Comparison of ENCODE assay signal across 9 cellular contexts in the genomic region with DNA sequence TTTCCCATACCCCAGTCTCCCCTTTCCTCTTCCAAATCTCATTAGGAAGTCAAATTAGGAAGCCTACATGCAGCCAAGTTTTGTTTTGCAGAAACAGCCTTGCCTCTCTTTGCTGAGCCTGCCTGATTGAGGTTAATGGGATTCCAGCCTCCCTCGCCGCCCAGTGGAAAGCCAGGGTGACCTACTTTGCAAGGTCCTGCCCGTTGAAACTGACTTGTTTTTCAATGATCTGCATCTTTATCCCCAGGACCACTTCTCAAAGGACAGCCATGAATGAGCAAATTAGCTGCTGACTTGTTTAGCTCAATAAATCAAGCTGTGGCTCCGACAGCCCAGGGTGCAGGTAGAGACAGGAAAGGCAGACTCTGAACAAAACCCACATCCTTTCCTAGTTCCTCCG.
DNase-seq lines count a peak whose midpoint lies in the region; ATAC-seq and TF ChIP-seq lines count a peak whose summit lies in the region.
"Had no signal": no experiment of that assay in that cellular context is flagged by ENCODE, and none has a peak within 500 bp of the region (broad histone marks: within the 10 kb centered on the region; RNA-seq: fewer than 3 reads in every experiment).

No MANE protein-coding gene starts in this region.

- H3K4me2 ChIP-seq in MM.1S (ENCODE audit: low read depth, low read length): no peak overlapping the region

- no peaks in the 10 kb centered on the region for H3F3A ChIP-seq in MM.1S (ENCODE audit: insufficient read depth, low read length)

- H3K4me3 ChIP-seq in dorsolateral prefrontal cortex (peak overlapping the region in 14 of 59 donors; percentile 6 to 47 (median 28)), MM.1S (ENCODE audit: low read length) (no peak overlapping the region)

- H3K27me3 Mint-ChIP-seq in activated CD4-positive, alpha-beta T cell treated with anti-CD3 and anti-CD28 coated beads, Interleukin-2, amount 10 ng/mL, durations not matched to agents 7 days and 5 days: peaks cover 16% of the 10 kb centered on the region
- H3K27me3 Mint-ChIP-seq in neural crest cell (ENCODE audit: low read depth): peaks cover 21% of the 10 kb centered on the region

- intact Hi-C loops in dorsolateral prefrontal cortex (cut with DNase I): loop anchor here (2.0 to 5.0 kb wide), 4 partner anchors 292 to 581 kb away; partner anchors contain the start of gene FAR1 (in 1 of the 2)

- no peaks in the 10 kb centered on the region for H3K36me3 ChIP-seq in MM.1S (replicated peaks; ENCODE audit: insufficient read depth, low read length)

- peak in 11 of 56 donors; percentile 6 to 40 (median 22) for TF ChIP-seq CTCF in dorsolateral prefrontal cortex (IDR thresholded peaks at IDR 0.05 in 54 of 56, conservative IDR thresholded peaks at IDR 0.05 in 2 of 56; ENCODE audit: low read depth in 1 of 56, partially characterized antibody in 56 of 56)
- no peak for TF ChIP-seq CTCF in neural crest cell (conservative IDR thresholded peaks at IDR 0.05)
- TF ChIP-seq CTCF in MM.1S (IDR thresholded peaks at IDR 0.05; ENCODE audit: low read length): no peak
- no peak for TF ChIP-seq CTCF in GM10266 (IDR thresholded peaks at IDR 0.05; ENCODE audit: control insufficient read depth, insufficient read depth, low read depth, missing control alignments)

- H3K9me3 Mint-ChIP-seq in activated CD4-positive, alpha-beta T cell treated with anti-CD3 and anti-CD28 coated beads, Interleukin-2, amount 10 ng/mL, durations not matched to agents 7 days and 5 days: no peaks in the 10 kb centered on the region
- H3K9me3 Mint-ChIP-seq in neural crest cell: no peaks in the 10 kb centered on the region
- H3K9me3 Mint-ChIP-seq: stimulated activated naive CD8-positive, alpha-beta T cell treated with anti-CD3 and anti-CD28 coated beads, Interleukin-15, amount 100 ng/mL, for 72 hours had no signal

- no peaks in the 10 kb centered on the region for H3K36me3 Mint-ChIP-seq in activated CD4-positive, alpha-beta T cell treated with anti-CD3 and anti-CD28 coated beads, Interleukin-2, amount 10 ng/mL, durations not matched to agents 7 days and 5 days (ENCODE audit: low read depth)
- no peaks in the 10 kb centered on the region for H3K36me3 Mint-ChIP-seq in neural crest cell (ENCODE audit: low read depth)

- CTCF ChIA-PET in activated CD4-positive, alpha-beta T cell treated with anti-CD3 and anti-CD28 coated beads, Interleukin-2, amount 10 ng/mL, durations not matched to agents 7 days and 5 days (lab: Charles Lee): interaction anchor here (1.2 kb wide), 1 partner anchor 292 kb away, joined by 3 read pairs; no protein-coding TSS in a partner anchor

- peak overlapping the region; percentile 8 for H3K4me3 Mint-ChIP-seq in activated CD4-positive, alpha-beta T cell treated with anti-CD3 and anti-CD28 coated beads, Interleukin-2, amount 10 ng/mL, durations not matched to agents 7 days and 5 days
- H3K4me3 Mint-ChIP-seq in neural crest cell: no peak overlapping the region

- H3K9ac ChIP-seq in MM.1S (ENCODE audit: low read length): no peak overlapping the region

- H4K20me1 ChIP-seq in MM.1S (ENCODE audit: insufficient read depth, low read length): no peaks in the 10 kb centered on the region

- H3K27ac ChIP-seq in dorsolateral prefrontal cortex (peak overlapping the region in 21 of 59 donors; percentile 4 to 76 (median 47)), MM.1S (ENCODE audit: low read length) (no peak overlapping the region)

- DNase-seq in activated CD4-positive, alpha-beta T cell treated with anti-CD3 and anti-CD28 coated beads, Interleukin-2, amount 10 ng/mL, durations not matched to agents 7 days and 5 days: peak; percentile 47
- DNase-seq in activated CD4-positive, alpha-beta T cell treated with anti-CD3 and anti-CD28 coated beads for 1 hour: no peak
- DNase-seq in NCI-H82 (lab: John Stamatoyannopoulos, UW) (peak; percentile 76), dorsolateral prefrontal cortex (peak in 6 of 10 donors; percentile 40 to 72 (median 64)), neural crest cell (ENCODE audit: low read depth, low spot score) (peak; percentile 16), MM.1S (no peak), GM10266 (ENCODE audit: extremely low spot score) (no peak)

- H3K4me1 Mint-ChIP-seq in activated CD4-positive, alpha-beta T cell treated with anti-CD3 and anti-CD28 coated beads, Interleukin-2, amount 10 ng/mL, durations not matched to agents 7 days and 5 days: peaks cover 24% of the 10 kb centered on the region
- peaks cover 18% of the 10 kb centered on the region for H3K4me1 Mint-ChIP-seq in neural crest cell

- no peaks in the 10 kb centered on the region for H3K4me1 ChIP-seq in MM.1S (ENCODE audit: low read length)

- H3K79me2 ChIP-seq in MM.1S (ENCODE audit: low read length): no peaks in the 10 kb centered on the region

- H3K27me3 ChIP-seq in dorsolateral prefrontal cortex (peaks cover 0 to 17% (median 0%) of the 10 kb centered on the region in 45 donors), MM.1S (replicated peaks; ENCODE audit: insufficient read depth, low read length) (no peaks in the 10 kb centered on the region)

- POLR2A ChIA-PET in activated CD4-positive, alpha-beta T cell treated with anti-CD3 and anti-CD28 coated beads, Interleukin-2, amount 10 ng/mL, durations not matched to agents 7 days and 5 days (lab: Charles Lee): no interaction called here

- no peaks in the 10 kb centered on the region for H3K9me3 ChIP-seq in MM.1S (replicated peaks; ENCODE audit: insufficient read depth, low read length)

- ATAC-seq in HG02981 (IDR thresholded peaks at IDR 0.05; ENCODE audit: unreplicated experiment): no peak

- no peak overlapping the region for H2AFZ ChIP-seq in MM.1S (ENCODE audit: low read length)

- no peak overlapping the region for H3K27ac Mint-ChIP-seq in activated CD4-positive, alpha-beta T cell treated with anti-CD3 and anti-CD28 coated beads, Interleukin-2, amount 10 ng/mL, durations not matched to agents 7 days and 5 days
- peak overlapping the region; percentile 35 for H3K27ac Mint-ChIP-seq in neural crest cell (ENCODE audit: unreplicated experiment)
- H3K27ac Mint-ChIP-seq: stimulated activated naive CD8-positive, alpha-beta T cell treated with anti-CD3 and anti-CD28 coated beads, Interleukin-15, amount 100 ng/mL, for 72 hours had no signal

- H3K9me2 ChIP-seq in MM.1S (replicated peaks; ENCODE audit: insufficient read depth, low read length): no peaks in the 10 kb centered on the region

Comparison
In these comparisons a context has a peak if more than half of its experiments do, and no peak if none do; other contexts are left out.
1. DNase-seq: peak in activated CD4-positive, alpha-beta T cell treated with anti-CD3 and anti-CD28 coated beads, Interleukin-2, amount 10 ng/mL, durations not matched to agents 7 days and 5 days (single experiment), NCI-H82 (single experiment), dorsolateral prefrontal cortex (6 of 10) and neural crest cell (single experiment); none in activated CD4-positive, alpha-beta T cell treated with anti-CD3 and anti-CD28 coated beads for 1 hour (single experiment), MM.1S (single experiment) and GM10266 (single experiment).